ENCODE assay signal across 8 cellular contexts in genomic region chr9:15357050-15357653, GRCh38. TPM values are rescaled to one million over a fixed set of nuclear protein-coding genes. Genes with fewer than 3 reads are reported as not detected.
A peak's percentile ranks its signal among the peaks of the same experiment; 100 is the strongest.
DNase-seq lines count a peak whose midpoint lies in the region; ATAC-seq, FAIRE-seq and TF ChIP-seq lines count a peak whose summit lies in the region.

No MANE protein-coding gene starts in this region.

- no peak overlapping the region for H2BK5ac ChIP-seq in H9 (ENCODE audit: insufficient read length, low read length)

- H2AFZ ChIP-seq in H9 (ENCODE audit: low read length): no peak overlapping the region

- no peak overlapping the region for H3K14ac ChIP-seq in H9 (ENCODE audit: insufficient read depth, low read length)

- TF ChIP-seq CTCF in GM12875 (IDR thresholded peaks at IDR 0.05; ENCODE audit: borderline replicate concordance, insufficient read depth, low read depth, low read length): peak; percentile 29; the same call in 1 of the 2 replicates
- peak; percentile 61; the same call in 2 of the 3 replicates for TF ChIP-seq CTCF in H9 (conservative IDR thresholded peaks at IDR 0.05)

- H3K18ac ChIP-seq in H9 (ENCODE audit: insufficient read length, low read depth, low read length): no peak overlapping the region

- H2BK20ac ChIP-seq in H9 (ENCODE audit: low read depth, low read length, poor library complexity, severe bottlenecking): no peak overlapping the region

- no CpG with 5 or more reads among the region's 4 CpGs for WGBS in H9 (ENCODE audit: extremely low coverage, insufficient read length, low lambda C conversion rate)

- no peak overlapping the region for H3T11ph ChIP-seq in H9 (ENCODE audit: low read length)

- H4K5ac ChIP-seq in H9 (ENCODE audit: insufficient read length, low read depth, low read length): no peak overlapping the region

- no peak overlapping the region for H4K91ac ChIP-seq in H9 (ENCODE audit: insufficient read length, low read depth, low read length)

- H2AK5ac ChIP-seq in H9 (ENCODE audit: insufficient read length, low read length): no peak overlapping the region

- no peak overlapping the region for H2BK15ac ChIP-seq in H9 (ENCODE audit: low read depth, low read length)

- FAIRE-seq in H54 (lab: Jason Lieb, UNC): no peak

- no peaks in the 10 kb centered on the region for H4K20me1 ChIP-seq in H9 (ENCODE audit: control insufficient read depth, insufficient read depth, insufficient read length)

- H3K4me3 Mint-ChIP-seq in H9: no peak overlapping the region
- no peak overlapping the region for H3K4me3 Mint-ChIP-seq in activated naive CD8-positive, alpha-beta T cell treated with anti-CD3 and anti-CD28 coated beads, Interleukin-2, amount 50 U/mL, for 24 hours
- H3K4me3 Mint-ChIP-seq in stimulated activated memory B cell treated with anti-CD40 and anti-IgM and Interleukin-4, amounts not matched to agents 10 μg/mL and 1 μg/mL and 100 μg/mL, for 72 hours: no peak overlapping the region

- H2BK120ac ChIP-seq in H9 (ENCODE audit: low read depth, low read length, poor library complexity, severe bottlenecking): no peak overlapping the region

- H3K56ac ChIP-seq in H9 (ENCODE audit: insufficient read length, low read depth, low read length): no peak overlapping the region

- H3K79me2 ChIP-seq in H9 (ENCODE audit: insufficient read depth, low read length): no peaks in the 10 kb centered on the region

- no peak overlapping the region for H3K9ac ChIP-seq in H9 (ENCODE audit: extremely low read depth, insufficient read length, low read length)

- H4K8ac ChIP-seq in H9 (replicated peaks; ENCODE audit: insufficient read length, low read depth, low read length): no peak overlapping the region

- no peaks in the 10 kb centered on the region for H3K27me3 ChIP-seq in H9 (ENCODE audit: insufficient read depth, low read length)

- H3K27ac ChIP-seq in H9 (ENCODE audit: insufficient read length, low read depth, low read length): no peak overlapping the region

- peak; percentile 71 for DNase-seq in H9
- DNase-seq in NCI-H748 (lab: John Stamatoyannopoulos, UW; ENCODE audit: unreplicated experiment): peak; percentile 68
- DNase-seq in activated naive CD8-positive, alpha-beta T cell treated with anti-CD3 and anti-CD28 coated beads, Interleukin-2, amount 50 U/mL, for 24 hours: peak; percentile 33
- no peak for DNase-seq in NCI-H82 (lab: John Stamatoyannopoulos, UW)
- DNase-seq in NCI-H2227 treated with DMSO at 0.1 percent for 48 hours (lab: John Stamatoyannopoulos, UW): no peak
- no peak for DNase-seq in H54 (ENCODE audit: insufficient read length, low spot score)

- no peaks in the 10 kb centered on the region for H3K9me3 ChIP-seq in H9 (ENCODE audit: control insufficient read depth, low read depth, low read length)

- H3K27ac Mint-ChIP-seq in H9: peak overlapping the region in 1 of 3 experiments; percentile 55; a peak in 1 of 7 replicates
- no peak overlapping the region for H3K27ac Mint-ChIP-seq in activated naive CD8-positive, alpha-beta T cell treated with anti-CD3 and anti-CD28 coated beads, Interleukin-2, amount 50 U/mL, for 24 hours
- H3K27ac Mint-ChIP-seq in stimulated activated memory B cell treated with anti-CD40 and anti-IgM and Interleukin-4, amounts not matched to agents 10 μg/mL and 1 μg/mL and 100 μg/mL, for 72 hours: no peak overlapping the region

- no peaks in the 10 kb centered on the region for H3K23me2 ChIP-seq in H9 (ENCODE audit: insufficient read length, low read depth, low read length, poor library complexity, severe bottlenecking)

- no peak overlapping the region for H3K4ac ChIP-seq in H9 (ENCODE audit: low read depth, low read length)

- H3K27me3 Mint-ChIP-seq in H9 (ENCODE audit: low read depth): peaks cover 8% of the 10 kb centered on the region
- no peaks in the 10 kb centered on the region for H3K27me3 Mint-ChIP-seq in activated naive CD8-positive, alpha-beta T cell treated with anti-CD3 and anti-CD28 coated beads, Interleukin-2, amount 50 U/mL, for 24 hours
- no peaks in the 10 kb centered on the region for H3K27me3 Mint-ChIP-seq in stimulated activated memory B cell treated with anti-CD40 and anti-IgM and Interleukin-4, amounts not matched to agents 10 μg/mL and 1 μg/mL and 100 μg/mL, for 72 hours

- H3K36me3 Mint-ChIP-seq in H9 (ENCODE audit: insufficient read depth in 1 of 3, low read depth in 3 of 3): peaks cover 6 to 15% (median 9%) of the 10 kb centered on the region in 3 experiments
- no peaks in the 10 kb centered on the region for H3K36me3 Mint-ChIP-seq in activated naive CD8-positive, alpha-beta T cell treated with anti-CD3 and anti-CD28 coated beads, Interleukin-2, amount 50 U/mL, for 24 hours (ENCODE audit: low read depth)
- no peaks in the 10 kb centered on the region for H3K36me3 Mint-ChIP-seq in stimulated activated memory B cell treated with anti-CD40 and anti-IgM and Interleukin-4, amounts not matched to agents 10 μg/mL and 1 μg/mL and 100 μg/mL, for 72 hours

- no peaks in the 10 kb centered on the region for H3K79me1 ChIP-seq in H9 (ENCODE audit: insufficient read depth, low read depth, low read length, poor library complexity, severe bottlenecking)

- H2BK12ac ChIP-seq in H9 (ENCODE audit: insufficient read length, low read depth, low read length): no peak overlapping the region

- TF ChIP-seq POLR2A in H54 (IDR thresholded peaks at IDR 0.05; ENCODE audit: low read depth, low read length): no peak

- peak; percentile 94 for ATAC-seq in activated naive CD8-positive, alpha-beta T cell treated with anti-CD3 and anti-CD28 coated beads, Interleukin-2, amount 50 U/mL, for 24 hours
- ATAC-seq in stimulated activated memory B cell treated with anti-CD40 and anti-IgM and Interleukin-4, amounts not matched to agents 10 μg/mL and 1 μg/mL and 100 μg/mL, for 72 hours: peak; percentile 89

- H3K23ac ChIP-seq in H9 (ENCODE audit: insufficient read length, low read depth, low read length): no peak overlapping the region

- H3K4me3 ChIP-seq in GM12875 (ENCODE audit: low read depth, low read length): no peak overlapping the region

- H3K4me1 ChIP-seq in H9 (ENCODE audit: insufficient read depth, low read length): peaks cover 2% of the 10 kb centered on the region; the same call in 1 of the 2 replicates

- peaks cover 32 to 35% of the 10 kb centered on the region in 2 experiments for H3K4me1 Mint-ChIP-seq in H9
- H3K4me1 Mint-ChIP-seq in activated naive CD8-positive, alpha-beta T cell treated with anti-CD3 and anti-CD28 coated beads, Interleukin-2, amount 50 U/mL, for 24 hours: peaks cover 34% of the 10 kb centered on the region
- H3K4me1 Mint-ChIP-seq in stimulated activated memory B cell treated with anti-CD40 and anti-IgM and Interleukin-4, amounts not matched to agents 10 μg/mL and 1 μg/mL and 100 μg/mL, for 72 hours: peaks cover 8% of the 10 kb centered on the region

- H3K4me2 ChIP-seq in H9 (ENCODE audit: insufficient read depth, insufficient read length, low read length): no peak overlapping the region

- peaks cover 11 to 24% of the 10 kb centered on the region in 2 experiments; a peak in 4 of 5 replicates for H3K9me3 Mint-ChIP-seq in H9
- H3K9me3 Mint-ChIP-seq in activated naive CD8-positive, alpha-beta T cell treated with anti-CD3 and anti-CD28 coated beads, Interleukin-2, amount 50 U/mL, for 24 hours: no peaks in the 10 kb centered on the region
- no peaks in the 10 kb centered on the region for H3K9me3 Mint-ChIP-seq in stimulated activated memory B cell treated with anti-CD40 and anti-IgM and Interleukin-4, amounts not matched to agents 10 μg/mL and 1 μg/mL and 100 μg/mL, for 72 hours

RNA-seq across cellular contexts. Expression of gene TTC39B, which starts 50.1 kb away (rescaled TPM):
- 8.1 and 8.2 TPM in 2 replicates for total RNA-seq in H9 (2021)

Comparison
In these comparisons a context has a peak if more than half of its experiments do, and no peak if none do; other contexts are left out.
1. DNase-seq: peak in H9 (single experiment), NCI-H748 (single experiment) and activated naive CD8-positive, alpha-beta T cell treated with anti-CD3 and anti-CD28 coated beads, Interleukin-2, amount 50 U/mL, for 24 hours (single experiment); none in NCI-H82 (single experiment), NCI-H2227 treated with DMSO at 0.1 percent for 48 hours (single experiment) and H54 (single experiment).